In genomic region chr20:34473262-34473883, GRCh38 we compare ENCODE assay signal across 8 cellular contexts. TPM values are rescaled to one million over a fixed set of nuclear protein-coding genes. Genes with fewer than 3 reads are reported as not detected.
DNase-seq lines count a peak whose midpoint lies in the region; ATAC-seq and TF ChIP-seq lines count a peak whose summit lies in the region.

No MANE protein-coding gene starts in this region.

- peak overlapping the region; percentile 64 for H3K27ac ChIP-seq in ACC112 (ENCODE audit: low read depth, low read length)
- H3K27ac ChIP-seq in left lung = peak overlapping the region in 1 of 2 donors; percentile 48

- peaks cover 3% of the 10 kb centered on the region for H3K27me3 Mint-ChIP-seq in brain

- peaks cover 17% of the 10 kb centered on the region for H3K4me1 Mint-ChIP-seq in brain

- H3K36me3 Mint-ChIP-seq in brain = peaks cover 87% of the 10 kb centered on the region

- H3K9me3 Mint-ChIP-seq in brain = peaks cover 0 to 11% (median 0%) of the 10 kb centered on the region in 5 experiments

- H3K27me3 ChIP-seq in ACC112 (ENCODE audit: insufficient read depth, low read length) = no peaks in the 10 kb centered on the region
- no peaks in the 10 kb centered on the region for H3K27me3 ChIP-seq in NT2/D1 (ENCODE audit: insufficient read depth, insufficient read length)
- H3K27me3 ChIP-seq in left lung = no peaks in the 10 kb centered on the region

- intact Hi-C loops in left lung (cut with DNase I) = loop anchor here in 1 of 2 donors (10.0 kb wide), 1 partner anchor 159 kb away; no protein-coding TSS in a partner anchor

- no peak overlapping the region for H2AFZ ChIP-seq in ACC112 (ENCODE audit: low read length, unreplicated experiment)

- H3K36me3 ChIP-seq in ACC112 (ENCODE audit: insufficient read depth, low read length) = peaks cover 13% of the 10 kb centered on the region
- peaks cover 56% of the 10 kb centered on the region for H3K36me3 ChIP-seq in NT2/D1 (ENCODE audit: insufficient read depth, insufficient read length, low read length)
- peaks cover 0 to 59% of the 10 kb centered on the region in 2 donors for H3K36me3 ChIP-seq in left lung

- DNase-seq in GM13976 (ENCODE audit: low spot score) (peak; percentile 59), NT2/D1 (ENCODE audit: low read depth, low spot score) (peak; percentile 15), left lung (peak in 1 of 2 donors; percentile 38), superior temporal gyrus (ENCODE audit: extremely low spot score) (peak; percentile 58), cortex of kidney (lab: John Stamatoyannopoulos, UW) (no peak)

- H3K79me2 ChIP-seq in ACC112 (ENCODE audit: control insufficient read depth, insufficient read depth, low read length, unreplicated experiment) = peaks cover 4% of the 10 kb centered on the region

- TF ChIP-seq CTCF in GM13976 (IDR thresholded peaks at IDR 0.05; ENCODE audit: borderline replicate concordance, control extremely low read depth, extremely low read depth, insufficient read depth, missing control alignments) (peak; percentile 55), brain (conservative IDR thresholded peaks at IDR 0.05) (peak; percentile 37 to 59), left lung (IDR thresholded peaks at IDR 0.05) (no peak)

- no peak overlapping the region for H3K4me3 ChIP-seq in ACC112 (ENCODE audit: low read depth, low read length)
- no peak overlapping the region for H3K4me3 ChIP-seq in NT2/D1 (ENCODE audit: insufficient read length, low read depth)
- no peak overlapping the region for H3K4me3 ChIP-seq in left lung

- in situ Hi-C loops in GM13976 (cut with MboI; ENCODE audit: low sequenced_read_pairs, unreplicated experiment) = loop anchor here (10.0 kb wide), 1 partner anchor 159 kb away; no protein-coding TSS in a partner anchor

- H3K4me3 Mint-ChIP-seq in brain = no peak overlapping the region

- ATAC-seq in left lung (peak; percentile 58), HG02678 (IDR thresholded peaks at IDR 0.05; ENCODE audit: unreplicated experiment) (no peak)

- H3K9me3 ChIP-seq in NT2/D1 (ENCODE audit: insufficient read depth, low read length) (no peaks in the 10 kb centered on the region), left lung (no peaks in the 10 kb centered on the region)

- H3K9ac ChIP-seq in NT2/D1 (ENCODE audit: insufficient read length, low read depth) = no peak overlapping the region

- H3K27ac Mint-ChIP-seq in brain = peak overlapping the region in 2 of 5 experiments; percentile 65 to 73

- H3K4me1 ChIP-seq in ACC112 (ENCODE audit: control insufficient read depth, insufficient read depth, low read length, unreplicated experiment) = peaks cover 20% of the 10 kb centered on the region
- H3K4me1 ChIP-seq in NT2/D1 (ENCODE audit: insufficient read depth, insufficient read length) = no peaks in the 10 kb centered on the region
- peaks cover 11 to 13% of the 10 kb centered on the region in 2 donors for H3K4me1 ChIP-seq in left lung

RNA-seq across cellular contexts. Expression of gene DYNLRB1, which starts 42.8 kb away (rescaled TPM):
- 1,097 TPM for polyA plus RNA-seq in brain (ENCODE audit: insufficient read depth, low read depth, low replicate concordance)
- 100 to 1,000 TPM; 110 to 133 TPM for total RNA-seq in left lung

Comparison
In these comparisons a context has a peak if more than half of its experiments do, and no peak if none do; other contexts are left out.
1. CTCF ChIP-seq: peak in GM13976 (single experiment) and brain (2 of 2); none in left lung (0 of 2).